ENCODE assay signal across 9 cellular contexts in the genomic region with DNA sequence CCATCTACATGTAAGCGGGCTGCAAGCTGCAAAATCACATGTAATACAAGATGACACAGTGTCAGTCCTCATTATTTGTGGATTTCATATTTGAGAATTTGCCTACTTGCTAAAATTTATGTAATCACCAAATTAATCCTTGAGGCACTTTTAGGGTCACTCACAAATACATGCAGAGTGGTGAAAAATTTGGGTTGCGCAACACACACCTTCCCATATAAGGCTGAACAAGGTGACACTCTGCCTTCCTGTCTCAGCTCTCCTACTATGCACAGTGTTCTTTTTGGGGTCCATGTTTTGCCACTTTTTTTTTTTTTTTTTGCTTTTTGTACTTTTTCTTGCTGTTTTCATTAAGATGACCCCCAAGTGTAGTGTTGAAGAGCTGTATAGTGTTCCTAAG.
"Had no signal": no experiment of that assay in that cellular context is flagged by ENCODE, and none has a peak within 500 bp of the region (broad histone marks: within the 10 kb centered on the region; RNA-seq: fewer than 3 reads in every experiment).

No MANE protein-coding gene starts in this region.

- H3K9ac ChIP-seq: GM23248 had no signal

- H3K4me3 Mint-ChIP-seq: H9, HFFc6, IgD-negative memory B cell had no signal

- FAIRE-seq: H54 had no signal

- H3K27ac ChIP-seq: GM23248, HL-60 had no signal

- H3K27me3 Mint-ChIP-seq: IgD-negative memory B cell had no signal

- H3K4me1 Mint-ChIP-seq: IgD-negative memory B cell had no signal

- H3K27ac Mint-ChIP-seq: HFFc6, IgD-negative memory B cell had no signal

- H2AFZ ChIP-seq: GM23248 had no signal

- DNase-seq: GM23248, GOT3, H9, HCEC 1CT, HFFc6, KG1 had no signal

- H3K9me3 Mint-ChIP-seq: H9, HFFc6 had no signal

- H3K36me3 Mint-ChIP-seq: IgD-negative memory B cell had no signal

- H3K4me3 ChIP-seq: GM23248 had no signal
